Comparison of ENCODE assay signal across 24 cellular contexts in the genomic region with DNA sequence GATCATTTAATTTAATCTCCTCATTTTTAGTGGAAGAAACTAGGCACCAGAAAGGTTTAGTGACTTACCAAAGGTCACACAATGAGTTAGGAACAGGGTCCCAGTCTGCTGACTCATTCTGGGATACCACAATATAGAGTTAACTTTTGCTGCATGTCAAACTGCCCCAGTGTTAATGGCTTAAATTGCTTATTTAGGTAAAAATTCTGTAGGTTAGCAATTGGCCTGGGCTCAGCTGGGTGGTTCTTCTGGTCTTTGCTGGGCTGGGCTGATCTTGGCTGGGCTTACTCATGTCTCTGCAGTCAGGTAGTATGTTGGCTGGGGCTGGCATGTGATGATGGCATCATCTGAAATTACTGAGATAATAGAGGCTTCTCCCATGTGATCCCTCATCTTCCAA.
"Had no signal": no experiment of that assay in that cellular context is flagged by ENCODE, and none has a peak within 500 bp of the region (broad histone marks: within the 10 kb centered on the region; RNA-seq: fewer than 3 reads in every experiment).

No MANE protein-coding gene starts in this region.

- H3K36me3 ChIP-seq: brain microvascular endothelial cell, MG63 had no signal

- H3K27me3 Mint-ChIP-seq: IgD-negative memory B cell had no signal

- H3K4me3 Mint-ChIP-seq: activated CD4-positive, alpha-beta memory T cell treated with anti-CD3 and anti-CD28 coated beads for 36 hours; activated naive CD4-positive, alpha-beta T cell treated with anti-CD3 and anti-CD28 coated beads for 36 hours; activated naive CD8-positive, alpha-beta T cell; IgD-negative memory B cell; T-cell had no signal

- H3K27ac Mint-ChIP-seq: activated CD4-positive, alpha-beta memory T cell treated with anti-CD3 and anti-CD28 coated beads for 36 hours; activated naive CD4-positive, alpha-beta T cell treated with anti-CD3 and anti-CD28 coated beads for 36 hours; activated naive CD8-positive, alpha-beta T cell; IgD-negative memory B cell; T-cell had no signal

- H3K36me3 Mint-ChIP-seq: activated naive CD8-positive, alpha-beta T cell; T-cell had no signal

- H3K4me3 ChIP-seq: MG63, SK-N-MC had no signal

- H3K27ac ChIP-seq: brain microvascular endothelial cell, SK-N-MC, VCaP had no signal

- H3K27me3 ChIP-seq: brain microvascular endothelial cell, MG63 had no signal

- DNase-seq: activated CD4-positive, alpha-beta memory T cell treated with anti-CD3 and anti-CD28 coated beads for 36 hours; activated CD4-positive, alpha-beta T cell treated with anti-CD3 and anti-CD28 coated beads for 48 hours; activated CD8-positive, alpha-beta memory T cell treated with anti-CD3 and anti-CD28 coated beads, Interleukin-2, amount 50 U/mL, for 4 hours; activated gamma-delta T cell; activated naive CD4-positive, alpha-beta T cell treated with anti-CD3 and anti-CD28 coated beads for 36 hours; amygdala; brain microvascular endothelial cell; cerebellar nuclear complex; KG1; MG63; NCI-H1105; NCI-H1436; NCI-H1694 treated with DMSO at 0.1 percent for 48 hours; NCI-H2029 treated with DMSO at 0.1 percent for 48 hours; NCI-H345; NCI-H510A; NCI-H526 treated with DMSO at 0.1 percent for 48 hours; NCI-H82; PC-3; T-cell had no signal
